Comparison of ENCODE assay signal across 16 cellular contexts in the genomic region with DNA sequence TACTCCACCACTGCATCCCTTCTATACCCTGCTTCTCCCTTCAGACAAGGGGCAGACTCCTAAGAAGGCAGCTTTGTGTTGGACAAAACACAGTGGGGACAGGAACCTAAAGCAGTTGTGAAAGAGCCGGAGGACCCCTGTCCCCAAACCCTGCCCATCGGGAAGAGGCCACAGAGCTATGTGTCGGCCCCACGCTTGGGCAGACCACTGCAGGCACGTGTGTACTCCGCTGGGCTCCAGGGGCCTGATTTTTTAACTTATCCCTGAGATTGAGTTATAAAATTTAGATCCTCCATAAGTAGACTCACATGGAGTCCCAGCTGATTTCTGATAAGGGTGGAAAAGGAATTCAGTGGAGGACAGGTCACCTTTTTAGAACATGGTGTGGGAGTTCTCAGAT.
A peak's percentile ranks its signal among the peaks of the same experiment; 100 is the strongest.
DNase-seq lines count a peak whose midpoint lies in the region; ATAC-seq and TF ChIP-seq lines count a peak whose summit lies in the region.
"Had no signal": no experiment of that assay in that cellular context is flagged by ENCODE, and none has a peak within 500 bp of the region (broad histone marks: within the 10 kb centered on the region; RNA-seq: fewer than 3 reads in every experiment).

No MANE protein-coding gene starts in this region.

- H4K20me1 ChIP-seq in BLaER1, result peaks cover 8% of the 10 kb centered on the region; the same call in 1 of the 2 replicates
- H4K20me1 ChIP-seq in DOHH2 (ENCODE audit: control insufficient read depth, insufficient read depth, low read depth, low read length), result no peaks in the 10 kb centered on the region

- peaks cover 13% of the 10 kb centered on the region for H3K9me3 Mint-ChIP-seq in osteocyte (ENCODE audit: unreplicated experiment)
- H3K9me3 Mint-ChIP-seq in activated T-cell treated with anti-CD3 and anti-CD28 coated beads, Interleukin-2, amount 50 U/mL, for 4 hours, result peaks cover 18% of the 10 kb centered on the region
- H3K9me3 Mint-ChIP-seq in activated naive CD8-positive, alpha-beta T cell treated with anti-CD3 and anti-CD28 coated beads for 36 hours, result peaks cover 11% of the 10 kb centered on the region

- H3K4me1 ChIP-seq in BLaER1 (peaks cover 72% of the 10 kb centered on the region), DOHH2 (ENCODE audit: control insufficient read depth, low read length) (peaks cover 81% of the 10 kb centered on the region)

- H3K4me2 ChIP-seq in BLaER1 (peak overlapping the region; percentile 84), DOHH2 (ENCODE audit: low read length) (peak overlapping the region; percentile 66)
- H3K4me2 ChIP-seq: GM23338 had no signal

- DNase-seq in osteocyte (ENCODE audit: extremely low spot score, unreplicated experiment), result peak; percentile 68
- DNase-seq in activated CD4-positive, alpha-beta T cell treated with anti-CD3 and anti-CD28 coated beads for 48 hours, result no peak
- no peak for DNase-seq in activated T-cell treated with anti-CD3 and anti-CD28 coated beads, Interleukin-2, amount 50 U/mL, for 4 hours
- DNase-seq in activated naive CD8-positive, alpha-beta T cell treated with anti-CD3 and anti-CD28 coated beads for 36 hours, result no peak
- DNase-seq: 8988T; CD4-positive, alpha-beta memory T cell; DMS53; GDM1; HCEC 1CT had no signal

- no peak overlapping the region for H3K27ac Mint-ChIP-seq in osteocyte (ENCODE audit: unreplicated experiment)
- no peak overlapping the region for H3K27ac Mint-ChIP-seq in activated naive CD8-positive, alpha-beta T cell treated with anti-CD3 and anti-CD28 coated beads for 36 hours
- H3K27ac Mint-ChIP-seq: GM23338 had no signal

- no peaks in the 10 kb centered on the region for H3K79me2 ChIP-seq in DOHH2 (ENCODE audit: control insufficient read depth, low read length)

- ATAC-seq in activated T-cell treated with anti-CD3 and anti-CD28 coated beads, Interleukin-2, amount 50 U/mL, for 4 hours, result no peak
- ATAC-seq in HG03442 (IDR thresholded peaks at IDR 0.05; ENCODE audit: unreplicated experiment), result no peak
- ATAC-seq: GM23338 had no signal

- H3K4me3 ChIP-seq in BLaER1 (no peak overlapping the region), DOHH2 (ENCODE audit: low read length) (peak overlapping the region; percentile 45; the same call in 1 of the 2 replicates)
- H3K4me3 ChIP-seq: GM23338 had no signal

- no peak overlapping the region; the same call in 1 of the 2 replicates for H3K9ac ChIP-seq in BLaER1

- no peaks in the 10 kb centered on the region for H3K27me3 ChIP-seq in BLaER1
- no peaks in the 10 kb centered on the region for H3K27me3 ChIP-seq in DOHH2 (ENCODE audit: control insufficient read depth, low read length)

- no peak for TF ChIP-seq CTCF in DOHH2 (IDR thresholded peaks at IDR 0.05; ENCODE audit: low read depth, low read length, poor library complexity, severe bottlenecking)
- no peak for TF ChIP-seq CTCF in VCaP (conservative IDR thresholded peaks at IDR 0.05)
- no peak for TF ChIP-seq CTCF in osteocyte (IDR thresholded peaks at IDR 0.05)

- no peaks in the 10 kb centered on the region for H3K9me2 ChIP-seq in DOHH2 (replicated peaks; ENCODE audit: control insufficient read depth, low read length)

- H3K4me3 Mint-ChIP-seq in osteocyte (ENCODE audit: unreplicated experiment), result no peak overlapping the region
- H3K4me3 Mint-ChIP-seq in activated T-cell treated with anti-CD3 and anti-CD28 coated beads, Interleukin-2, amount 50 U/mL, for 4 hours, result no peak overlapping the region
- H3K4me3 Mint-ChIP-seq in activated naive CD8-positive, alpha-beta T cell treated with anti-CD3 and anti-CD28 coated beads for 36 hours, result no peak overlapping the region
- H3K4me3 Mint-ChIP-seq: CD14-positive monocyte; CD4-positive, alpha-beta memory T cell; GM23338 had no signal

- peaks cover 23% of the 10 kb centered on the region for H3K27me3 Mint-ChIP-seq in osteocyte (ENCODE audit: unreplicated experiment)
- peaks cover 9% of the 10 kb centered on the region for H3K27me3 Mint-ChIP-seq in activated T-cell treated with anti-CD3 and anti-CD28 coated beads, Interleukin-2, amount 50 U/mL, for 4 hours (ENCODE audit: low read depth)
- H3K27me3 Mint-ChIP-seq in activated naive CD8-positive, alpha-beta T cell treated with anti-CD3 and anti-CD28 coated beads for 36 hours, result peaks cover 7% of the 10 kb centered on the region

- H3K9me3 ChIP-seq in BLaER1 (peaks cover 25% of the 10 kb centered on the region), DOHH2 (ENCODE audit: control insufficient read depth, insufficient read depth, low read length) (peaks cover 7% of the 10 kb centered on the region)

- no peaks in the 10 kb centered on the region for H3K36me3 ChIP-seq in BLaER1
- H3K36me3 ChIP-seq in DOHH2 (ENCODE audit: control insufficient read depth, low read length), result no peaks in the 10 kb centered on the region

- peaks cover 42% of the 10 kb centered on the region for H3F3A ChIP-seq in DOHH2 (ENCODE audit: control insufficient read depth, insufficient read depth)

- peaks cover 2% of the 10 kb centered on the region for H3K36me3 Mint-ChIP-seq in osteocyte (ENCODE audit: unreplicated experiment)
- H3K36me3 Mint-ChIP-seq in activated T-cell treated with anti-CD3 and anti-CD28 coated beads, Interleukin-2, amount 50 U/mL, for 4 hours (ENCODE audit: insufficient read depth), result no peaks in the 10 kb centered on the region
- H3K36me3 Mint-ChIP-seq in activated naive CD8-positive, alpha-beta T cell treated with anti-CD3 and anti-CD28 coated beads for 36 hours, result peaks cover 2% of the 10 kb centered on the region
- H3K36me3 Mint-ChIP-seq: CD14-positive monocyte had no signal

- peaks cover 8% of the 10 kb centered on the region for H3K4me1 Mint-ChIP-seq in osteocyte (ENCODE audit: unreplicated experiment)
- H3K4me1 Mint-ChIP-seq in activated T-cell treated with anti-CD3 and anti-CD28 coated beads, Interleukin-2, amount 50 U/mL, for 4 hours (ENCODE audit: low read depth), result peaks cover 7% of the 10 kb centered on the region
- no peaks in the 10 kb centered on the region for H3K4me1 Mint-ChIP-seq in activated naive CD8-positive, alpha-beta T cell treated with anti-CD3 and anti-CD28 coated beads for 36 hours

- H3K27ac ChIP-seq in BLaER1 (peak overlapping the region; percentile 52), DOHH2 (ENCODE audit: low read depth, low read length) (peak overlapping the region; percentile 79), VCaP (peak overlapping the region; percentile 79)
- H3K27ac ChIP-seq: HL-60 had no signal
